Comparison of ENCODE assay signal across 31 cellular contexts in genomic region chr11:72267956-72268617, GRCh38. TPM values are rescaled to one million over a fixed set of nuclear protein-coding genes. Genes with fewer than 3 reads are reported as not detected.
"Had no signal": no experiment of that assay in that cellular context is flagged by ENCODE, and none has a peak within 500 bp of the region (broad histone marks: within the 10 kb centered on the region; RNA-seq: fewer than 3 reads in every experiment).

No MANE protein-coding gene starts in this region.

- H3K4me3 ChIP-seq: ascending aorta, body of pancreas, coronary artery, K562 had no signal

- H3K4me3 Mint-ChIP-seq: activated CD4-positive, alpha-beta memory T cell treated with anti-CD3 and anti-CD28 coated beads for 36 hours; activated naive CD8-positive, alpha-beta T cell treated with anti-CD3 and anti-CD28 coated beads, Interleukin-2, amount 50 U/mL, for 24 hours; activated T-cell treated with anti-CD3 and anti-CD28 coated beads, Interleukin-2, amount 50 U/mL, for 4 hours had no signal

- H3K27ac ChIP-seq: ascending aorta, body of pancreas, coronary artery, WERI-Rb-1 had no signal

- H3K9me3 Mint-ChIP-seq: activated CD4-positive, alpha-beta memory T cell treated with anti-CD3 and anti-CD28 coated beads for 36 hours; activated naive CD4-positive, alpha-beta T cell treated with anti-CD3 and anti-CD28 coated beads, Interleukin-2, amount 50 U/mL, for 72 hours; activated naive CD8-positive, alpha-beta T cell treated with anti-CD3 and anti-CD28 coated beads, Interleukin-2, amount 50 U/mL, for 24 hours; activated T-cell treated with anti-CD3 and anti-CD28 coated beads, Interleukin-2, amount 50 U/mL, for 4 hours had no signal

- DNase-seq: activated CD4-positive, alpha-beta memory T cell treated with anti-CD3 and anti-CD28 coated beads for 36 hours; activated CD4-positive, alpha-beta T cell treated with anti-CD3 and anti-CD28 coated beads for 48 hours; activated CD8-positive, alpha-beta memory T cell treated with anti-CD3 and anti-CD28 coated beads for 24 hours; activated effector memory CD4-positive, alpha-beta T cell treated with anti-CD3 and anti-CD28 coated beads, Interleukin-2, amount 50 U/mL, for 16 hours; activated naive CD4-positive, alpha-beta T cell treated with Interleukin-2 at 50 U/mL for 16 hours; activated naive CD8-positive, alpha-beta T cell treated with anti-CD3 and anti-CD28 coated beads, Interleukin-2, amount 50 U/mL, for 24 hours; activated T-cell treated with anti-CD3 and anti-CD28 coated beads, Interleukin-2, amount 50 U/mL, for 4 hours; amniotic stem cell; body of pancreas; central memory CD4-positive, alpha-beta T cell; Kasumi-1; NCI-H146; NCI-H187 treated with DMSO at 0.1 percent for 48 hours; NCI-H2081 treated with DMSO at 0.1 percent for 48 hours; NCI-H2171 treated with DMSO at 0.1 percent for 48 hours; NCI-H226; NCI-H510A; NCI-H526 treated with DMSO at 0.1 percent for 48 hours; SIG-M5; T-helper 1 cell; WERI-Rb-1 had no signal

- H3K9me3 ChIP-seq: ascending aorta, body of pancreas had no signal

- H3K36me3 Mint-ChIP-seq: activated CD4-positive, alpha-beta memory T cell treated with anti-CD3 and anti-CD28 coated beads for 36 hours; activated naive CD4-positive, alpha-beta T cell treated with anti-CD3 and anti-CD28 coated beads, Interleukin-2, amount 50 U/mL, for 72 hours had no signal

- ATAC-seq: activated CD4-positive, CD25-positive, alpha-beta regulatory T cell treated with anti-CD3 and anti-CD28 coated beads, Interleukin-2, amount 50 U/mL, for 24 hours; activated naive CD4-positive, alpha-beta T cell treated with anti-CD3 and anti-CD28 coated beads, Interleukin-2, amount 50 U/mL, for 72 hours; activated naive CD8-positive, alpha-beta T cell treated with anti-CD3 and anti-CD28 coated beads, Interleukin-2, amount 50 U/mL, for 24 hours; activated T-cell treated with anti-CD3 and anti-CD28 coated beads, Interleukin-2, amount 50 U/mL, for 4 hours; body of pancreas; K562 had no signal

- H3K4me1 ChIP-seq: ascending aorta, body of pancreas had no signal

- H3K27me3 ChIP-seq: ascending aorta, body of pancreas had no signal

- H3K27ac Mint-ChIP-seq: activated CD4-positive, alpha-beta memory T cell treated with anti-CD3 and anti-CD28 coated beads for 36 hours; activated naive CD4-positive, alpha-beta T cell treated with anti-CD3 and anti-CD28 coated beads, Interleukin-2, amount 50 U/mL, for 72 hours; activated naive CD8-positive, alpha-beta T cell treated with anti-CD3 and anti-CD28 coated beads, Interleukin-2, amount 50 U/mL, for 24 hours had no signal

- H3K36me3 ChIP-seq: ascending aorta, WERI-Rb-1 had no signal

- FAIRE-seq: bronchial epithelial cell, K562 had no signal

RNA-seq across cellular contexts. Expression of gene PHOX2A, which starts 24.1 kb away (rescaled TPM):
- total RNA-seq: activated CD4-positive, alpha-beta memory T cell treated with anti-CD3 and anti-CD28 coated beads for 36 hours; activated naive CD4-positive, alpha-beta T cell treated with anti-CD3 and anti-CD28 coated beads, Interleukin-2, amount 50 U/mL, for 72 hours; activated T-cell treated with anti-CD3 and anti-CD28 coated beads, Interleukin-2, amount 50 U/mL, for 4 hours; ascending aorta; body of pancreas; bronchial epithelial cell; chondrocyte; K562; OCI-LY7; RPMI7951; T-helper 2 cell treated with Interferon-gamma antibody and Interleukin-4, amounts not matched to agents 100 ng/mL and 5 ng/mL, for 36 hours had no signal
- polyA plus RNA-seq: K562 had no signal

RNA-seq across cellular contexts. Expression of gene FOLR2, which starts 51.5 kb away (rescaled TPM):
- total RNA-seq: activated CD4-positive, alpha-beta memory T cell treated with anti-CD3 and anti-CD28 coated beads for 36 hours; activated naive CD4-positive, alpha-beta T cell treated with anti-CD3 and anti-CD28 coated beads, Interleukin-2, amount 50 U/mL, for 72 hours; activated T-cell treated with anti-CD3 and anti-CD28 coated beads, Interleukin-2, amount 50 U/mL, for 4 hours; bronchial epithelial cell; chondrocyte; K562; RPMI7951; T-helper 2 cell treated with Interferon-gamma antibody and Interleukin-4, amounts not matched to agents 100 ng/mL and 5 ng/mL, for 36 hours had no signal
